ENCODE assay signal across 8 cellular contexts in the genomic region with DNA sequence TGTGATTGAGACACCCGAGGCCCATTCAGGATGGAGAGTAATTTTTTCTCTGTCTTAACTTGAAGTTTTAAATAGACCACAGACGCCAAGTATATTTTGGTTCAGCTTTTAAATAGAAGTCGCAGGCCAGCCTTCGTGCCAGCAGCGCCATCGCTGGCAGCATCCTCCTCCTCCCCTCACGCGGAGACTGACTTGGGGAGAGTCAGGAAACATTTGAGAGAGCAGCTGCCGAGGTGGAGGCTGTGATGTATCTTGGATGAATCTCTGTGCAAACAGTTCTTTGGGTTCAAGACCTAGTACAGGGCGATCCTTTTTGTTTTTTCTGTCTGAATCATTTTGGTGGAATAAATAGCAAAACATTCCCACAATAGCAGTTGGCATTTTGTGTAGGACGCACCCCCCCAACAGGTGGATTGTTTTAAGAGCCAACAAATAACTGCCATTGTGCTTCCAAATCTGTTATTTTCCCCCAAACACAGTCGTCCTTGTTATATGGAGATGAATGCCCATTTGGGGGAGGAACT. TPM values are rescaled to one million over a fixed set of nuclear protein-coding genes. Genes with fewer than 3 reads are reported as not detected.
DNase-seq lines count a peak whose midpoint lies in the region; ATAC-seq and TF ChIP-seq lines count a peak whose summit lies in the region.

No MANE protein-coding gene starts in this region.

- peak overlapping the region; percentile 34 for H3K9ac ChIP-seq in muscle layer of colon (ENCODE audit: low read length)

- ATAC-seq in HG03521 (IDR thresholded peaks at IDR 0.05; ENCODE audit: unreplicated experiment), result no peak

- no peak for TF ChIP-seq POLR2A in esophagus muscularis mucosa (IDR thresholded peaks at IDR 0.05; ENCODE audit: low read depth)

- intact Hi-C loops in esophagus muscularis mucosa (cut with DNase I), result loop anchor here (2.0 to 5.0 kb wide), 3 partner anchors 66 to 514 kb away; a partner anchor contains a TSS

- H3K27me3 ChIP-seq in esophagus muscularis mucosa (no peaks in the 10 kb centered on the region), muscle layer of colon (ENCODE audit: control insufficient read depth in 1 of 2, insufficient read depth in 2 of 2, low read length in 2 of 2) (no peaks in the 10 kb centered on the region)

- H3K27ac ChIP-seq in esophagus muscularis mucosa (replicated peaks in 1 of 4) (peak overlapping the region; percentile 81 to 88 (median 86)), muscle layer of colon (ENCODE audit: low read depth, low read length) (peak overlapping the region; percentile 76), substantia nigra (ENCODE audit: low read depth, low read length, poor library complexity, severe bottlenecking) (peak overlapping the region; percentile 62)

- no peak for TF ChIP-seq EP300 in esophagus muscularis mucosa (IDR thresholded peaks at IDR 0.05)

- H3K9me3 ChIP-seq in esophagus muscularis mucosa (no peaks in the 10 kb centered on the region), muscle layer of colon (ENCODE audit: low read length) (no peaks in the 10 kb centered on the region)

- H3K36me3 ChIP-seq in esophagus muscularis mucosa, result no peaks in the 10 kb centered on the region
- H3K36me3 ChIP-seq in muscle layer of colon (ENCODE audit: insufficient read depth, low read length), result no peaks in the 10 kb centered on the region

- TF ChIP-seq CTCF in esophagus muscularis mucosa (IDR thresholded peaks at IDR 0.05), result peak in 1 of 3 experiments; percentile 2

- 3% methylated on average over 12 of the region's 12 CpGs for WGBS in esophagus muscularis mucosa

- H3K4me3 ChIP-seq in esophagus muscularis mucosa (peak overlapping the region; percentile 65 to 82 (median 70)), muscle layer of colon (ENCODE audit: low read depth in 1 of 2, low read length in 2 of 2) (peak overlapping the region; percentile 71 to 72)

- peaks cover 10 to 28% (median 20%) of the 10 kb centered on the region in 4 donors for H3K4me1 ChIP-seq in esophagus muscularis mucosa
- H3K4me1 ChIP-seq in muscle layer of colon (ENCODE audit: insufficient read depth, low read length), result peaks cover 7% of the 10 kb centered on the region

- DNase-seq in NCI-H510A treated with DMSO at 0.1 percent for 48 hours (lab: John Stamatoyannopoulos, UW), result peak; percentile 51
- DNase-seq in NCI-H510A (lab: John Stamatoyannopoulos, UW), result no peak
- DNase-seq in NCI-H2171 treated with DMSO at 0.1 percent for 48 hours (lab: John Stamatoyannopoulos, UW), result peak; percentile 65
- peak; percentile 26 for DNase-seq in activated T-cell treated with anti-CD3 and anti-CD28 coated beads for 48 hours (ENCODE audit: low read depth)
- no peak for DNase-seq in esophagus muscularis mucosa (ENCODE audit: extremely low spot score)
- DNase-seq in substantia nigra (lab: John Stamatoyannopoulos, UW), result peak in 33 of 49 donors; percentile 7 to 73 (median 34)

RNA-seq across cellular contexts. Expression of a gene that starts 0.9 kb away (rescaled TPM):
- 1 to 10 TPM; 1.3 to 6.5 (median 1.6) TPM for total RNA-seq in esophagus muscularis mucosa

Comparison
In these comparisons a context has a peak if more than half of its experiments do, and no peak if none do; other contexts are left out.
1. DNase-seq: peak in NCI-H510A treated with DMSO at 0.1 percent for 48 hours (single experiment), NCI-H2171 treated with DMSO at 0.1 percent for 48 hours (single experiment), activated T-cell treated with anti-CD3 and anti-CD28 coated beads for 48 hours (single experiment) and substantia nigra (33 of 49); none in NCI-H510A (single experiment) and esophagus muscularis mucosa (single experiment).
2. Peak in every context shown above with its lines, with median percentiles within 50 percentile points of each other: H3K27ac ChIP-seq.